Comparison of ENCODE assay signal across 23 cellular contexts in genomic region chr17:6545291-6545690, GRCh38. TPM values are rescaled to one million over a fixed set of nuclear protein-coding genes. Genes with fewer than 3 reads are reported as not detected.
DNase-seq lines count a peak whose midpoint lies in the region; ATAC-seq and TF ChIP-seq lines count a peak whose summit lies in the region.
"Had no signal": no experiment of that assay in that cellular context is flagged by ENCODE, and none has a peak within 500 bp of the region (broad histone marks: within the 10 kb centered on the region; RNA-seq: fewer than 3 reads in every experiment).

No MANE protein-coding gene starts in this region.

- H3K4me2 ChIP-seq in BLaER1, result peak overlapping the region; percentile 68

- BruUV-seq in Caco-2 (replicated peaks; lab: Mats Ljungman, UMichigan), result no TSS peak

- H3K27ac Mint-ChIP-seq in nephron progenitor cell (peak overlapping the region; percentile 23), Caco-2 (ENCODE audit: unreplicated experiment) (no peak overlapping the region)
- H3K27ac Mint-ChIP-seq: B cell had no signal

- TF ChIP-seq CTCF in nephron progenitor cell (IDR thresholded peaks at IDR 0.05) (no peak), Caco-2 (IDR thresholded peaks at IDR 0.05; ENCODE audit: insufficient read depth in 1 of 2, low read depth in 1 of 2, low read length in 1 of 2, severe bottlenecking in 1 of 2, unreplicated experiment in 1 of 2) (no peak)

- CTCF ChIA-PET in Caco-2 (lab: Charles Lee), result no interaction called here

- intact Hi-C loops in Caco-2 (cut with micrococcal nuclease; ENCODE audit: unreplicated experiment), result no loop called here

- no peaks in the 10 kb centered on the region for H3K9me3 Mint-ChIP-seq in nephron progenitor cell
- H3K9me3 Mint-ChIP-seq in Caco-2 (ENCODE audit: unreplicated experiment), result no peaks in the 10 kb centered on the region

- H3K4me3 Mint-ChIP-seq in nephron progenitor cell (no peak overlapping the region), Caco-2 (ENCODE audit: unreplicated experiment) (no peak overlapping the region)
- H3K4me3 Mint-ChIP-seq: B cell had no signal

- H3K9me3 ChIP-seq in BLaER1 (no peaks in the 10 kb centered on the region), stomach smooth muscle (ENCODE audit: control insufficient read depth in 2 of 2, low read length in 2 of 2) (no peaks in the 10 kb centered on the region), Caco-2 (no peaks in the 10 kb centered on the region)
- H3K9me3 ChIP-seq: SJCRH30 had no signal

- POLR2A ChIA-PET in Caco-2 (lab: Charles Lee), result no interaction called here

- H3K9ac ChIP-seq in BLaER1, result no peak overlapping the region
- H3K9ac ChIP-seq in stomach smooth muscle (ENCODE audit: low read length in 2 of 2), result no peak overlapping the region

- peaks cover 27% of the 10 kb centered on the region for H3K4me1 Mint-ChIP-seq in nephron progenitor cell
- H3K4me1 Mint-ChIP-seq in Caco-2 (ENCODE audit: low read depth, unreplicated experiment), result no peaks in the 10 kb centered on the region

- no peak for ATAC-seq in HG03378 (IDR thresholded peaks at IDR 0.05; ENCODE audit: unreplicated experiment)
- ATAC-seq: GM12878, HCT116, K562, Right ventricle myocardium inferior, SK-N-SH treated with all-trans-retinoic acid at 6 μM for 48 hours had no signal

- H3K36me3 Mint-ChIP-seq in nephron progenitor cell (ENCODE audit: low read depth), result no peaks in the 10 kb centered on the region
- no peaks in the 10 kb centered on the region for H3K36me3 Mint-ChIP-seq in Caco-2 (ENCODE audit: insufficient read depth, unreplicated experiment)

- H3K4me1 ChIP-seq in BLaER1 (peaks cover 66% of the 10 kb centered on the region), stomach smooth muscle (ENCODE audit: control insufficient read depth, insufficient read depth, low read length) (peaks cover 62% of the 10 kb centered on the region), Caco-2 (no peaks in the 10 kb centered on the region)

- DNase-seq in nephron progenitor cell (no peak), germinal center (ENCODE audit: low spot score) (no peak), Caco-2 (no peak)
- DNase-seq: DMS53, GOT3, Kasumi-1, NCI-H1092 treated with DMSO at 0.1 percent for 48 hours, NCI-H187, NCI-H2171 treated with DMSO at 0.1 percent for 48 hours, NCI-H524 treated with DMSO at 0.1 percent for 48 hours, NCI-H774, SJCRH30 had no signal

- H3K4me3 ChIP-seq in BLaER1, result no peak overlapping the region
- H3K4me3 ChIP-seq in stomach smooth muscle (ENCODE audit: low read length in 2 of 2), result no peak overlapping the region
- no peak overlapping the region for H3K4me3 ChIP-seq in Caco-2 (ENCODE audit: low read depth, low read length)
- H3K4me3 ChIP-seq: GM12878, K562, SJCRH30 had no signal

- peaks cover 51% of the 10 kb centered on the region for H3K27me3 Mint-ChIP-seq in nephron progenitor cell (ENCODE audit: low read depth, poor library complexity)
- H3K27me3 Mint-ChIP-seq in Caco-2 (ENCODE audit: insufficient read depth, unreplicated experiment), result no peaks in the 10 kb centered on the region

- no peaks in the 10 kb centered on the region for H3K27me3 ChIP-seq in BLaER1
- H3K27me3 ChIP-seq in stomach smooth muscle (ENCODE audit: control insufficient read depth in 1 of 2, insufficient read depth in 2 of 2, low read length in 2 of 2), result no peaks in the 10 kb centered on the region
- H3K27me3 ChIP-seq in Caco-2 (replicated peaks; ENCODE audit: control insufficient read depth, insufficient read depth, low read length), result no peaks in the 10 kb centered on the region
- H3K27me3 ChIP-seq: SJCRH30 had no signal

- H3K36me3 ChIP-seq in BLaER1, result no peaks in the 10 kb centered on the region
- no peaks in the 10 kb centered on the region for H3K36me3 ChIP-seq in stomach smooth muscle (ENCODE audit: control insufficient read depth in 2 of 2, insufficient read depth in 2 of 2, low read length in 2 of 2)
- no peaks in the 10 kb centered on the region for H3K36me3 ChIP-seq in Caco-2 (ENCODE audit: control insufficient read depth, insufficient read depth, low read length)
- H3K36me3 ChIP-seq: SJCRH30 had no signal

- no peaks in the 10 kb centered on the region for H4K20me1 ChIP-seq in BLaER1

- H3K27ac ChIP-seq in BLaER1 (no peak overlapping the region), cingulate gyrus (ENCODE audit: low read depth, low read length) (peak overlapping the region; percentile 39), stomach smooth muscle (ENCODE audit: low read length) (peak overlapping the region; percentile 37)
- H3K27ac ChIP-seq: 22Rv1, SJCRH30 had no signal

RNA-seq across cellular contexts. Expression of gene PITPNM3, which starts 11.1 kb away (rescaled TPM):
- total RNA-seq in Caco-2 (2022), result 0.32 and 0.50 TPM in 2 replicates
